In genomic region chr1:45123358-45123757, GRCh38 we compare ENCODE assay signal across 27 cellular contexts.
"Had no signal": no experiment of that assay in that cellular context is flagged by ENCODE, and none has a peak within 500 bp of the region (broad histone marks: within the 10 kb centered on the region; RNA-seq: fewer than 3 reads in every experiment).

No MANE protein-coding gene starts in this region.

- DNase-seq: cerebellar nuclear complex; cortex of kidney; effector CD4-positive, alpha-beta T cell; foreskin keratinocyte; hypothalamus; immature natural killer cell; naive thymus-derived CD8-positive, alpha-beta T cell; nephron progenitor cell; occipital lobe; ovary; posterior cingulate gyrus; psoas muscle; right cardiac atrium; sigmoid colon; stimulated activated CD4-positive, alpha-beta T cell treated with anti-CD3 and anti-CD28 coated beads, Interleukin-2, amount 100 ng/mL, for 24 hours; stimulated activated CD4-positive, alpha-beta T cell treated with anti-CD3 and anti-CD28 coated beads, Interleukin-4, amount 100 ng/mL, for 24 hours; stimulated activated naive CD4-positive, alpha-beta T cell treated with Interleukin-2 at 50 U/mL for 16 hours; stomach; thyroid gland; trophoblast cell had no signal

- H3K36me3 ChIP-seq: esophagus muscularis mucosa, ovary, sigmoid colon, stomach, thyroid gland had no signal

- H3K27ac Mint-ChIP-seq: immature natural killer cell; memory B cell; naive thymus-derived CD8-positive, alpha-beta T cell; nephron progenitor cell; stimulated activated effector memory CD8-positive, alpha-beta T cell treated with anti-CD3 and anti-CD28 coated beads, Interleukin-12 subunit alpha, Interleukin-12 subunit beta, amount 100 ng/mL, for 72 hours had no signal

- H3K9me3 ChIP-seq: esophagus muscularis mucosa, ovary, psoas muscle, sigmoid colon, stomach, thyroid gland had no signal

- H3K9me3 Mint-ChIP-seq: immature natural killer cell; memory B cell; naive thymus-derived CD8-positive, alpha-beta T cell; stimulated activated effector memory CD8-positive, alpha-beta T cell treated with anti-CD3 and anti-CD28 coated beads, Interleukin-12 subunit alpha, Interleukin-12 subunit beta, amount 100 ng/mL, for 72 hours had no signal

- H3K4me1 ChIP-seq: esophagus muscularis mucosa, foreskin keratinocyte, psoas muscle, sigmoid colon, stomach, thyroid gland had no signal

- H3K27ac ChIP-seq: esophagus muscularis mucosa, foreskin keratinocyte, ovary, psoas muscle, sigmoid colon, stomach, thyroid gland had no signal

- H3K36me3 Mint-ChIP-seq: naive thymus-derived CD8-positive, alpha-beta T cell; stimulated activated effector memory CD8-positive, alpha-beta T cell treated with anti-CD3 and anti-CD28 coated beads, Interleukin-12 subunit alpha, Interleukin-12 subunit beta, amount 100 ng/mL, for 72 hours had no signal

- H3K4me1 Mint-ChIP-seq: memory B cell, nephron progenitor cell had no signal

- H3K27me3 ChIP-seq: esophagus muscularis mucosa, ovary, sigmoid colon, stomach, thyroid gland had no signal

- H3K4me3 ChIP-seq: esophagus muscularis mucosa, lung, ovary, psoas muscle, sigmoid colon, stomach, thyroid gland had no signal

- FAIRE-seq: endothelial cell of umbilical vein, keratinocyte had no signal

- H3K4me3 Mint-ChIP-seq: immature natural killer cell; memory B cell; naive thymus-derived CD8-positive, alpha-beta T cell; nephron progenitor cell; stimulated activated effector memory CD8-positive, alpha-beta T cell treated with anti-CD3 and anti-CD28 coated beads, Interleukin-12 subunit alpha, Interleukin-12 subunit beta, amount 100 ng/mL, for 72 hours had no signal

- ATAC-seq: foreskin keratinocyte; left lobe of liver; naive thymus-derived CD8-positive, alpha-beta T cell; psoas muscle; right cardiac atrium; stimulated activated effector memory CD8-positive, alpha-beta T cell treated with anti-CD3 and anti-CD28 coated beads, Interleukin-12 subunit alpha, Interleukin-12 subunit beta, amount 100 ng/mL, for 72 hours had no signal
